Comparison of ENCODE assay signal across 11 cellular contexts in the genomic region with DNA sequence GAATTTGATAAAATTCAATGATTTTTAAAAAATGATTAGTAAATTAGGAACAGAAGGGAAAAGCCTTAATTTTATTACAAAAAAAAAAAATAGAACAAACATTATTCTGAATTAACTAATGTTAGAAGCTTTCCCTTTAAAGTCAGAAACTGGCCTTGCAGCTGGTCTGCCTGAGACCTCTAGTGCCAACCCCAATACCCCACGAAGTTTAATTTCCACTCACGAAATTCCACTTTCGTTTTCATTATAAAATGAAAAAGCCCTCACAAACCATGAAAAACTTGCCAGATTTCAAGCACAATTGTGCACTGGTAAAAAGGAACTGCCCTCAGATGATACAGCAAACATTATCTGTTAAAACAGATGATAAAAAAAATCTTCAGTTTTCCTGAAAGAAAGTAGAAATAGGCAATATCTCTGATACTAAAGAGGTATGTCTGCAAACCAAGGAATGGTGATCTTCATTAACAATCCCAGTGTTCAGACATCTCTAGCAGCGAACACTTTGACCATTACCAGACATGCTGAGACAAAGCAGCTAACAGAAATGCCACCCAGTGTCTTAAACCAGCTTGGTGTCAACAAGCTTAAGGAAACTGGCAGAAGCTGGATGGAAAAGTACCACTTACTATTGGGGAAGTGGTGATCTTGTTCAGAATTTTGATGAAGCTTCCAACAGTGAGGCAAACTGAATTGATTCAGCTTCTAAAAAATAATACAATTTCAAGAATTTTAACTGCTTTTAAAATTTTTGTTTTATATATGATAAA.
DNase-seq lines count a peak whose midpoint lies in the region; ATAC-seq, FAIRE-seq and TF ChIP-seq lines count a peak whose summit lies in the region.
"Had no signal": no experiment of that assay in that cellular context is flagged by ENCODE, and none has a peak within 500 bp of the region (broad histone marks: within the 10 kb centered on the region; RNA-seq: fewer than 3 reads in every experiment).

No MANE protein-coding gene starts in this region.

- H3K4me3 Mint-ChIP-seq in activated T-helper 1 cell treated with anti-CD3 and anti-CD28 coated beads, Interleukin-12 subunit alpha, Interleukin-12 subunit beta, Interleukin-2, Interleukin-4 antibody, amounts not matched to agents 30 ng/mL and 10 ng/mL and 1 ng/mL, durations not matched to agents 14 hours and 24 hours and 36 hours = peak overlapping the region; percentile 47

- DNase-seq in heart left ventricle (no peak), cardiac septum (ENCODE audit: low spot score) (no peak), vagina (ENCODE audit: extremely low spot score in 2 of 2) (no peak), HK-2 (ENCODE audit: unreplicated experiment) (no peak)
- DNase-seq in activated T-helper 1 cell treated with anti-CD3 and anti-CD28 coated beads, Interleukin-12 subunit alpha, Interleukin-12 subunit beta, Interleukin-2, Interleukin-4 antibody, amounts not matched to agents 30 ng/mL and 10 ng/mL and 1 ng/mL, durations not matched to agents 14 hours and 24 hours and 36 hours (ENCODE audit: low spot score) = no peak
- DNase-seq: DND-41, mesendoderm, SHP77 had no signal

- no peaks in the 10 kb centered on the region for H3K36me3 ChIP-seq in heart left ventricle
- H3K36me3 ChIP-seq in vagina = no peaks in the 10 kb centered on the region

- H3K36me3 Mint-ChIP-seq in activated T-helper 1 cell treated with anti-CD3 and anti-CD28 coated beads, Interleukin-12 subunit alpha, Interleukin-12 subunit beta, Interleukin-2, Interleukin-4 antibody, amounts not matched to agents 30 ng/mL and 10 ng/mL and 1 ng/mL, durations not matched to agents 14 hours and 24 hours and 36 hours (ENCODE audit: low read depth) = no peaks in the 10 kb centered on the region

- TF ChIP-seq CTCF in heart left ventricle (IDR thresholded peaks at IDR 0.05) = no peak
- TF ChIP-seq CTCF in vagina (IDR thresholded peaks at IDR 0.05) = no peak

- H3K9me3 ChIP-seq in heart left ventricle = no peaks in the 10 kb centered on the region
- no peaks in the 10 kb centered on the region for H3K9me3 ChIP-seq in vagina

- intact Hi-C loops in heart left ventricle (cut with DNase I) (no loop called here), cardiac septum (cut with DNase I) (no loop called here), vagina (cut with DNase I) (no loop called here)
- intact Hi-C loops in activated T-helper 1 cell treated with anti-CD3 and anti-CD28 coated beads, Interleukin-12 subunit alpha, Interleukin-12 subunit beta, Interleukin-2, Interleukin-4 antibody, amounts not matched to agents 30 ng/mL and 10 ng/mL and 1 ng/mL, durations not matched to agents 14 hours and 24 hours and 36 hours (cut with micrococcal nuclease) = no loop called here

- no peaks in the 10 kb centered on the region for H3K27me3 ChIP-seq in heart left ventricle
- H3K27me3 ChIP-seq in vagina = no peaks in the 10 kb centered on the region

- TF ChIP-seq POLR2A in heart left ventricle (IDR thresholded peaks at IDR 0.05) (no peak), vagina (IDR thresholded peaks at IDR 0.05) (no peak)

- H3K4me3 ChIP-seq in heart left ventricle (peak overlapping the region in 8 of 12 donors; percentile 20 to 49 (median 31)), vagina (peak overlapping the region in 1 of 2 donors; percentile 17)

- H3K27ac ChIP-seq in heart left ventricle = peak overlapping the region in 1 of 12 donors; percentile 11
- peak overlapping the region; percentile 50 for H3K27ac ChIP-seq in vagina

- H3K27ac Mint-ChIP-seq in activated T-helper 1 cell treated with anti-CD3 and anti-CD28 coated beads, Interleukin-12 subunit alpha, Interleukin-12 subunit beta, Interleukin-2, Interleukin-4 antibody, amounts not matched to agents 30 ng/mL and 10 ng/mL and 1 ng/mL, durations not matched to agents 14 hours and 24 hours and 36 hours = no peak overlapping the region

- WGBS in heart left ventricle, 4 donors = 66 to 73% (median 69%) methylated on average over 4 of the region's 4 CpGs

- H3K27me3 Mint-ChIP-seq in activated T-helper 1 cell treated with anti-CD3 and anti-CD28 coated beads, Interleukin-12 subunit alpha, Interleukin-12 subunit beta, Interleukin-2, Interleukin-4 antibody, amounts not matched to agents 30 ng/mL and 10 ng/mL and 1 ng/mL, durations not matched to agents 14 hours and 24 hours and 36 hours (ENCODE audit: insufficient read depth) = no peaks in the 10 kb centered on the region

- no peaks in the 10 kb centered on the region for H3K9me3 Mint-ChIP-seq in activated T-helper 1 cell treated with anti-CD3 and anti-CD28 coated beads, Interleukin-12 subunit alpha, Interleukin-12 subunit beta, Interleukin-2, Interleukin-4 antibody, amounts not matched to agents 30 ng/mL and 10 ng/mL and 1 ng/mL, durations not matched to agents 14 hours and 24 hours and 36 hours

- peak; percentile 70 for FAIRE-seq in islet of Langerhans (lab: Jason Lieb, UNC)

- peaks cover 12% of the 10 kb centered on the region for H3K4me1 Mint-ChIP-seq in activated T-helper 1 cell treated with anti-CD3 and anti-CD28 coated beads, Interleukin-12 subunit alpha, Interleukin-12 subunit beta, Interleukin-2, Interleukin-4 antibody, amounts not matched to agents 30 ng/mL and 10 ng/mL and 1 ng/mL, durations not matched to agents 14 hours and 24 hours and 36 hours (ENCODE audit: low read depth)

- H3K4me1 ChIP-seq in heart left ventricle (no peaks in the 10 kb centered on the region), vagina (no peaks in the 10 kb centered on the region)

- ATAC-seq in heart left ventricle = no peak
- ATAC-seq in HG02870 (IDR thresholded peaks at IDR 0.05; ENCODE audit: unreplicated experiment) = no peak
- ATAC-seq in HG03045 (IDR thresholded peaks at IDR 0.05; ENCODE audit: unreplicated experiment) = no peak
